21 cellular contexts compared by ENCODE assay signal in genomic region chr2:54259413-54260240, GRCh38. TPM values are rescaled to one million over a fixed set of nuclear protein-coding genes. Genes with fewer than 3 reads are reported as not detected.
A peak's percentile ranks its signal among the peaks of the same experiment; 100 is the strongest.
DNase-seq lines count a peak whose midpoint lies in the region; ATAC-seq and TF ChIP-seq lines count a peak whose summit lies in the region.
"Had no signal": no experiment of that assay in that cellular context is flagged by ENCODE, and none has a peak within 500 bp of the region (broad histone marks: within the 10 kb centered on the region; RNA-seq: fewer than 3 reads in every experiment).

No MANE protein-coding gene starts in this region.

- no peak overlapping the region for H3K4me3 Mint-ChIP-seq in Calu3 (ENCODE audit: low read depth, unreplicated experiment)
- H3K4me3 Mint-ChIP-seq: activated CD4-positive, alpha-beta memory T cell treated with anti-CD3 and anti-CD28 coated beads for 36 hours; neural crest cell; stimulated activated naive CD8-positive, alpha-beta T cell treated with anti-CD3 and anti-CD28 coated beads, Interleukin-15, Interleukin-2, amounts not matched to agents 100 ng/mL and 50 ng/mL, for 24 hours had no signal

- no peaks in the 10 kb centered on the region for H3K36me3 ChIP-seq in IMR-90 (ENCODE audit: control insufficient read depth, insufficient read depth, low read length)
- H3K36me3 ChIP-seq: brain microvascular endothelial cell, right lobe of liver had no signal

- H3K4me1 Mint-ChIP-seq in Calu3 (ENCODE audit: low read depth, unreplicated experiment): no peaks in the 10 kb centered on the region
- H3K4me1 Mint-ChIP-seq: neural crest cell had no signal

- H2BK120ac ChIP-seq in IMR-90 (ENCODE audit: low read depth, low read length): no peak overlapping the region

- no peaks in the 10 kb centered on the region for H4K20me1 ChIP-seq in IMR-90 (ENCODE audit: insufficient read depth, low read length)

- ATAC-seq in GM18517 (IDR thresholded peaks at IDR 0.05; ENCODE audit: unreplicated experiment) (peak; percentile 82), GM21390 (IDR thresholded peaks at IDR 0.05; ENCODE audit: unreplicated experiment) (peak; percentile 81), HG02973 (IDR thresholded peaks at IDR 0.05; ENCODE audit: unreplicated experiment) (peak; percentile 85), IMR-90 (ENCODE audit: low read depth) (no peak)
- ATAC-seq: right lobe of liver had no signal

- H3K23ac ChIP-seq in IMR-90 (ENCODE audit: low read depth, low read length): peak overlapping the region; percentile 20; the same call in 1 of the 2 replicates

- H3K27me3 Mint-ChIP-seq in Calu3 (ENCODE audit: unreplicated experiment): no peaks in the 10 kb centered on the region
- H3K27me3 Mint-ChIP-seq: activated CD4-positive, alpha-beta memory T cell treated with anti-CD3 and anti-CD28 coated beads for 36 hours; stimulated activated naive CD8-positive, alpha-beta T cell treated with anti-CD3 and anti-CD28 coated beads, Interleukin-15, Interleukin-2, amounts not matched to agents 100 ng/mL and 50 ng/mL, for 24 hours had no signal

- no peak overlapping the region for H2BK15ac ChIP-seq in IMR-90 (ENCODE audit: low read depth, low read length)

- CTCF ChIA-PET in IMR-90 (lab: Yijun Ruan, JAX) (interaction anchor here (0.6 kb wide), 1 partner anchor 615 kb away, joined by 3 read pairs; no protein-coding TSS in a partner anchor), Calu3 (lab: Charles Lee) (no interaction called here)

- no peak for TF ChIP-seq RAD21 in IMR-90 (IDR thresholded peaks at IDR 0.05; ENCODE audit: low read length)

- H3K36me3 Mint-ChIP-seq in Calu3 (ENCODE audit: insufficient read depth, unreplicated experiment): no peaks in the 10 kb centered on the region

- H3K9me3 Mint-ChIP-seq in Calu3 (ENCODE audit: low read depth, unreplicated experiment): peaks cover under 1% of the 10 kb centered on the region

- no peak overlapping the region for H3K56ac ChIP-seq in IMR-90 (ENCODE audit: extremely low read depth, insufficient read depth, low read length)

- no peak overlapping the region for H3K18ac ChIP-seq in IMR-90 (ENCODE audit: low read depth, low read length)

- H3K27ac ChIP-seq in IMR-90 (ENCODE audit: insufficient read depth, low read length): no peak overlapping the region
- H3K27ac ChIP-seq: brain microvascular endothelial cell, KMS-11, right lobe of liver, RWPE1 had no signal

- H3K14ac ChIP-seq in IMR-90 (replicated peaks; ENCODE audit: low read depth, low read length): no peak overlapping the region

- H3K9ac ChIP-seq in IMR-90 (ENCODE audit: low read depth, low read length): no peak overlapping the region
- H3K9ac ChIP-seq: KMS-11 had no signal

- no peak overlapping the region for H3K4me3 ChIP-seq in IMR-90 (ENCODE audit: insufficient read depth, low read depth, low read length)
- H3K4me3 ChIP-seq: right lobe of liver had no signal

- H3K79me1 ChIP-seq in IMR-90 (ENCODE audit: low read depth in 1 of 2, low read length in 2 of 2): no peaks in the 10 kb centered on the region

- POLR2A ChIA-PET in IMR-90 (lab: Charles Lee; ENCODE audit: unreplicated experiment): no interaction called here

- 83% methylated on average over 5 of the region's 6 CpGs; no CpG with 5 or more reads in 1 of the 2 experiments for WGBS in IMR-90 (ENCODE audit: extremely low coverage in 2 of 2, insufficient read length in 1 of 2), 2 experiments

- no peak overlapping the region for H2AK9ac ChIP-seq in IMR-90 (replicated peaks; ENCODE audit: low read depth, low read length, poor library complexity)

- H3K9me3 ChIP-seq in IMR-90 (ENCODE audit: control insufficient read depth, insufficient read depth, low read length): no peaks in the 10 kb centered on the region
- H3K9me3 ChIP-seq: right lobe of liver had no signal

- H3K27me3 ChIP-seq in IMR-90 (ENCODE audit: control insufficient read depth, insufficient read depth, low read length): no peaks in the 10 kb centered on the region
- H3K27me3 ChIP-seq: brain microvascular endothelial cell, right lobe of liver had no signal

- H3K27ac Mint-ChIP-seq in Calu3 (ENCODE audit: unreplicated experiment): no peak overlapping the region
- H3K27ac Mint-ChIP-seq: activated CD4-positive, alpha-beta memory T cell treated with anti-CD3 and anti-CD28 coated beads for 36 hours; stimulated activated naive CD8-positive, alpha-beta T cell treated with anti-CD3 and anti-CD28 coated beads, Interleukin-15, Interleukin-2, amounts not matched to agents 100 ng/mL and 50 ng/mL, for 24 hours had no signal

- no peak overlapping the region for H4K5ac ChIP-seq in IMR-90 (ENCODE audit: low read depth, low read length)

- H2BK20ac ChIP-seq in IMR-90 (ENCODE audit: low read depth, low read length): no peak overlapping the region

- no peak for TF ChIP-seq POLR2A in IMR-90 (IDR thresholded peaks at IDR 0.05; ENCODE audit: low read depth, low read length)

- H2AFZ ChIP-seq in IMR-90 (replicated peaks; ENCODE audit: low read length, poor library complexity): no peak overlapping the region

- H2BK5ac ChIP-seq in IMR-90 (ENCODE audit: low read depth, low read length, poor library complexity, severe bottlenecking): no peak overlapping the region

- H4K91ac ChIP-seq in IMR-90 (ENCODE audit: insufficient read depth, low read depth, low read length): no peak overlapping the region

- no peak overlapping the region for H3K4ac ChIP-seq in IMR-90 (ENCODE audit: low read depth, low read length)

- BruUV-seq in IMR-90 (replicated peaks; lab: Mats Ljungman, UMichigan): no TSS peak
- BruUV-seq in Calu3 (replicated peaks; lab: Mats Ljungman, UMichigan): no TSS peak

- in situ Hi-C loops in IMR-90 (cut with MboI; ENCODE audit: low sequenced_read_pairs): no loop called here

- H2AK5ac ChIP-seq in IMR-90 (ENCODE audit: low read depth, low read length): peak overlapping the region; percentile 27; the same call in 1 of the 2 replicates

- intact Hi-C loops in IMR-90 (cut with micrococcal nuclease) (no loop called here), Calu3 (cut with micrococcal nuclease; ENCODE audit: unreplicated experiment) (no loop called here)

- H3K4me1 ChIP-seq in IMR-90 (ENCODE audit: control insufficient read depth, insufficient read depth, low read length): no peaks in the 10 kb centered on the region
- H3K4me1 ChIP-seq: right lobe of liver had no signal

- dilution Hi-C loops in IMR-90 (cut with HindIII; ENCODE audit: low sequenced_read_pairs, unreplicated experiment): no loop called here

- H3K9me1 ChIP-seq in IMR-90 (ENCODE audit: insufficient read depth, low read length): peaks cover 3% of the 10 kb centered on the region; the same call in 1 of the 2 replicates

- H4K8ac ChIP-seq in IMR-90 (ENCODE audit: low read depth in 2 of 2, low read length in 2 of 2): no peak overlapping the region

- peak; percentile 22 for DNase-seq in IMR-90
- no peak for DNase-seq in T1000 (lab: John Stamatoyannopoulos, UW)
- DNase-seq in DMS79 (lab: John Stamatoyannopoulos, UW): no peak
- no peak for DNase-seq in NCI-H2107 treated with DMSO at 0.1 percent for 48 hours (lab: John Stamatoyannopoulos, UW; ENCODE audit: unreplicated experiment)
- no peak for DNase-seq in Calu3
- DNase-seq: activated CD4-positive, alpha-beta memory T cell treated with anti-CD3 and anti-CD28 coated beads for 36 hours; brain microvascular endothelial cell; DMS79 treated with DMSO at 0.1 percent for 48 hours; effector memory CD4-positive, alpha-beta T cell; NCI-H1694; NCI-H69; right lobe of liver; T-helper 9 cell had no signal

- TF ChIP-seq CTCF in IMR-90 (conservative IDR thresholded peaks at IDR 0.05; ENCODE audit: low read depth, low read length) (no peak), Calu3 (IDR thresholded peaks at IDR 0.05; ENCODE audit: unreplicated experiment) (no peak)

- H3K4me2 ChIP-seq in IMR-90 (ENCODE audit: low read depth, low read length): no peak overlapping the region
- H3K4me2 ChIP-seq: KMS-11 had no signal

TF ChIP-seq in IMR-90, 13 proteins besides CTCF, POLR2A, EP300 and RAD21:
- TF ChIP-seq MAFK (IDR thresholded peaks at IDR 0.05; ENCODE audit: low read depth, low read length): no peak
- no peak for TF ChIP-seq MAZ (IDR thresholded peaks at IDR 0.05; ENCODE audit: borderline replicate concordance, low read depth, low read length)
- TF ChIP-seq RCOR1 (IDR thresholded peaks at IDR 0.05; ENCODE audit: insufficient replicate concordance, low read length): no peak
- TF ChIP-seq BHLHE40 (IDR thresholded peaks at IDR 0.05; ENCODE audit: low read depth, low read length): no peak
- no peak for TF ChIP-seq ELK1 (IDR thresholded peaks at IDR 0.05; ENCODE audit: borderline replicate concordance, low read depth, low read length)
- no peak for TF ChIP-seq CHD1 (IDR thresholded peaks at IDR 0.05; ENCODE audit: low read depth, low read length)
- TF ChIP-seq RFX5 (IDR thresholded peaks at IDR 0.05; ENCODE audit: low read depth, low read length): no peak
- no peak for TF ChIP-seq MXI1 (IDR thresholded peaks at IDR 0.05; ENCODE audit: borderline replicate concordance, low read depth, low read length)
- TF ChIP-seq SMC3 (IDR thresholded peaks at IDR 0.05; ENCODE audit: low read depth, low read length): no peak
- TF ChIP-seq CEBPB (IDR thresholded peaks at IDR 0.05; ENCODE audit: low read depth, low read length): no peak
- no peak for TF ChIP-seq FOS (IDR thresholded peaks at IDR 0.05; ENCODE audit: low read depth, low read length)

RNA-seq across cellular contexts. Expression of gene TSPYL6, which starts 3.6 kb away (rescaled TPM):
- total RNA-seq in IMR-90 (2012; rRNA removed) (not detected in 2 replicates), Calu3 (2022) (not detected in 2 replicates)
- not detected in 2 replicates for polyA plus RNA-seq in IMR-90 (2012; rRNA removed)
- polyA plus RNA-seq in IMR-90 (2012; cell fraction: cytosol; rRNA removed): not detected in 2 replicates
- polyA plus RNA-seq in IMR-90 (2012; cell fraction: nucleus; rRNA removed; ENCODE audit: low replicate concordance): 0.02 TPM in 1 of 2 replicates, not detected in the other
- total RNA-seq: activated CD4-positive, alpha-beta memory T cell treated with anti-CD3 and anti-CD28 coated beads for 36 hours; lung microvascular endothelial cell; neural crest cell; right lobe of liver had no signal
